29 cellular contexts compared by ENCODE assay signal in the genomic region with DNA sequence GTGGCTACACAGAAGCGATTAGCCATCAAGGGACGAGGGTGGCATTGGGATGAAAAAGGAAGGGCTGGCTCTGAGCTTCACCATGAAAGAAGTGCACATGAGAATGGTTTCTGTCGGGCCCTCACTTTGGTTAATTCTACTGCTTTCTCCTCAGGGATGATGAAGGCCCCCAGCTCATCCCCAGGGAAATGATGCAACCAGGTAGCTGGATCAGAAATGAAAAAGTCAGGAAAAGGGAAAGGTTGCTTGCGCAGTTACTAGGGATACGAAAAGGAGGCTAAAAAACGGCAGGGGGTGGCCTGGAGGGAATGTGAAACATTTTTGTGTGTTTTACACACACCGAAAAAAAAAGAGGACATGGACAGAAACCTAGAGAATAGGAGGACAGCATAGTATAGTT. TPM values are rescaled to one million over a fixed set of nuclear protein-coding genes. Genes with fewer than 3 reads are reported as not detected.
DNase-seq lines count a peak whose midpoint lies in the region; ATAC-seq and TF ChIP-seq lines count a peak whose summit lies in the region.
"Had no signal": no experiment of that assay in that cellular context is flagged by ENCODE, and none has a peak within 500 bp of the region (broad histone marks: within the 10 kb centered on the region; RNA-seq: fewer than 3 reads in every experiment).

No MANE protein-coding gene starts in this region.

- no peak for TF ChIP-seq CTCF in natural killer cell (IDR thresholded peaks at IDR 0.05)

- peak overlapping the region; percentile 38 for H3K27ac Mint-ChIP-seq in activated CD4-positive, alpha-beta memory T cell treated with anti-CD3 and anti-CD28 coated beads, Interleukin-2, amount 10 ng/mL, durations not matched to agents 7 days and 5 days
- no peak overlapping the region for H3K27ac Mint-ChIP-seq in activated CD4-positive, alpha-beta memory T cell treated with anti-CD3 and anti-CD28 coated beads for 36 hours
- no peak overlapping the region for H3K27ac Mint-ChIP-seq in CD4-positive, alpha-beta memory T cell
- H3K27ac Mint-ChIP-seq in T-cell (no peak overlapping the region), natural killer cell (no peak overlapping the region)
- H3K27ac Mint-ChIP-seq: memory B cell had no signal

- H3K9me3 Mint-ChIP-seq in activated CD4-positive, alpha-beta memory T cell treated with anti-CD3 and anti-CD28 coated beads, Interleukin-2, amount 10 ng/mL, durations not matched to agents 7 days and 5 days: no peaks in the 10 kb centered on the region
- no peaks in the 10 kb centered on the region for H3K9me3 Mint-ChIP-seq in activated CD4-positive, alpha-beta memory T cell treated with anti-CD3 and anti-CD28 coated beads for 36 hours
- H3K9me3 Mint-ChIP-seq in CD4-positive, alpha-beta memory T cell: no peaks in the 10 kb centered on the region
- H3K9me3 Mint-ChIP-seq in T-cell (no peaks in the 10 kb centered on the region), natural killer cell (no peaks in the 10 kb centered on the region)
- H3K9me3 Mint-ChIP-seq: memory B cell had no signal

- peaks cover 5% of the 10 kb centered on the region for H3K36me3 Mint-ChIP-seq in activated CD4-positive, alpha-beta memory T cell treated with anti-CD3 and anti-CD28 coated beads, Interleukin-2, amount 10 ng/mL, durations not matched to agents 7 days and 5 days (ENCODE audit: low read depth)
- H3K36me3 Mint-ChIP-seq in activated CD4-positive, alpha-beta memory T cell treated with anti-CD3 and anti-CD28 coated beads for 36 hours: peaks cover 6% of the 10 kb centered on the region
- H3K36me3 Mint-ChIP-seq in CD4-positive, alpha-beta memory T cell: peaks cover 0 to 4% of the 10 kb centered on the region in 2 donors
- H3K36me3 Mint-ChIP-seq in T-cell (no peaks in the 10 kb centered on the region), natural killer cell (no peaks in the 10 kb centered on the region)
- H3K36me3 Mint-ChIP-seq: memory B cell had no signal

- H3K27ac ChIP-seq in CD4-positive, alpha-beta memory T cell (ENCODE audit: low read depth, low read length): no peak overlapping the region
- H3K27ac ChIP-seq: gastroesophageal sphincter, prostate gland, suprapubic skin had no signal

- H3K4me1 ChIP-seq in CD4-positive, alpha-beta memory T cell (ENCODE audit: insufficient read depth, low read length): peaks cover 10% of the 10 kb centered on the region
- H3K4me1 ChIP-seq: BE2C, prostate gland had no signal

- H3K4me3 ChIP-seq in CD4-positive, alpha-beta memory T cell (ENCODE audit: low read length in 2 of 2): no peak overlapping the region
- H3K4me3 ChIP-seq: gastroesophageal sphincter, prostate gland, suprapubic skin had no signal

- H3K4me1 Mint-ChIP-seq in activated CD4-positive, alpha-beta memory T cell treated with anti-CD3 and anti-CD28 coated beads, Interleukin-2, amount 10 ng/mL, durations not matched to agents 7 days and 5 days: peaks cover 54% of the 10 kb centered on the region
- peaks cover 38% of the 10 kb centered on the region for H3K4me1 Mint-ChIP-seq in activated CD4-positive, alpha-beta memory T cell treated with anti-CD3 and anti-CD28 coated beads for 36 hours (ENCODE audit: low read depth)
- H3K4me1 Mint-ChIP-seq in CD4-positive, alpha-beta memory T cell: peaks cover 9 to 23% (median 13%) of the 10 kb centered on the region in 4 donors
- H3K4me1 Mint-ChIP-seq in T-cell: peaks cover 15 to 18% (median 18%) of the 10 kb centered on the region in 3 donors
- peaks cover 14 to 20% of the 10 kb centered on the region in 2 donors for H3K4me1 Mint-ChIP-seq in natural killer cell

- POLR2A ChIA-PET in activated CD4-positive, alpha-beta memory T cell treated with anti-CD3 and anti-CD28 coated beads, Interleukin-2, amount 10 ng/mL, durations not matched to agents 7 days and 5 days (lab: Charles Lee): interaction anchor here (3.8 to 5.5 kb wide), 2 partner anchors 81 to 173 kb away, joined by 42 to 85 read pairs; a partner anchor contains a TSS
- POLR2A ChIA-PET in activated CD4-positive, alpha-beta memory T cell treated with anti-CD3 and anti-CD28 coated beads for 36 hours (lab: Charles Lee): interaction anchor here (1.1 kb wide), 1 partner anchor 39 kb away, joined by 4 read pairs; no protein-coding TSS in a partner anchor
- POLR2A ChIA-PET in CD4-positive, alpha-beta memory T cell (lab: Charles Lee; ENCODE audit: partially characterized antibody): no interaction called here
- POLR2A ChIA-PET in T-cell (lab: Charles Lee): no interaction called here

- no peaks in the 10 kb centered on the region for H3K9me3 ChIP-seq in CD4-positive, alpha-beta memory T cell (ENCODE audit: control insufficient read depth in 1 of 2, low read length in 2 of 2)
- H3K9me3 ChIP-seq: BE2C, gastroesophageal sphincter, prostate gland, suprapubic skin had no signal

- H3K4me3 Mint-ChIP-seq in activated CD4-positive, alpha-beta memory T cell treated with anti-CD3 and anti-CD28 coated beads, Interleukin-2, amount 10 ng/mL, durations not matched to agents 7 days and 5 days: no peak overlapping the region
- H3K4me3 Mint-ChIP-seq in activated CD4-positive, alpha-beta memory T cell treated with anti-CD3 and anti-CD28 coated beads for 36 hours: no peak overlapping the region
- H3K4me3 Mint-ChIP-seq in CD4-positive, alpha-beta memory T cell: peak overlapping the region in 5 of 8 donors; percentile 1 to 66 (median 39)
- peak overlapping the region in 2 of 3 donors; percentile 14 to 27 for H3K4me3 Mint-ChIP-seq in T-cell
- H3K4me3 Mint-ChIP-seq in natural killer cell: peak overlapping the region; percentile 32

- ATAC-seq in T-cell (replicated peaks in 1 of 4) (no peak), natural killer cell (no peak), HG02970 (IDR thresholded peaks at IDR 0.05; ENCODE audit: low FRiP score, unreplicated experiment) (no peak)
- ATAC-seq: activated naive CD8-positive, alpha-beta T cell treated with anti-CD3 and anti-CD28 coated beads, Interleukin-2, amount 50 U/mL, for 24 hours; gastroesophageal sphincter; left colon; Panc1 had no signal

- H3K27me3 Mint-ChIP-seq in activated CD4-positive, alpha-beta memory T cell treated with anti-CD3 and anti-CD28 coated beads, Interleukin-2, amount 10 ng/mL, durations not matched to agents 7 days and 5 days: no peaks in the 10 kb centered on the region
- peaks cover 17% of the 10 kb centered on the region for H3K27me3 Mint-ChIP-seq in activated CD4-positive, alpha-beta memory T cell treated with anti-CD3 and anti-CD28 coated beads for 36 hours
- H3K27me3 Mint-ChIP-seq in CD4-positive, alpha-beta memory T cell: peaks cover 5 to 15% of the 10 kb centered on the region in 2 donors
- peaks cover 25 to 33% of the 10 kb centered on the region in 2 donors for H3K27me3 Mint-ChIP-seq in T-cell
- peaks cover 17 to 39% of the 10 kb centered on the region in 2 donors for H3K27me3 Mint-ChIP-seq in natural killer cell (ENCODE audit: low read depth in 2 of 2)

- H3K27me3 ChIP-seq in CD4-positive, alpha-beta memory T cell (ENCODE audit: insufficient read depth, low read length): no peaks in the 10 kb centered on the region

- DNase-seq in activated CD4-positive, alpha-beta memory T cell treated with anti-CD3 and anti-CD28 coated beads, Interleukin-2, amount 10 ng/mL, durations not matched to agents 7 days and 5 days: no peak
- no peak for DNase-seq in activated CD4-positive, alpha-beta memory T cell treated with anti-CD3 and anti-CD28 coated beads for 36 hours
- no peak for DNase-seq in CD4-positive, alpha-beta memory T cell
- DNase-seq in T-cell (no peak), natural killer cell (no peak), HUDEP-2 (lab: John Stamatoyannopoulos, UW; ENCODE audit: unreplicated experiment in 76 of 76) (no peak), NCI-H2107 (lab: John Stamatoyannopoulos, UW) (no peak)
- DNase-seq: activated CD4-positive, CD25-positive, alpha-beta regulatory T cell treated with anti-CD3 and anti-CD28 coated beads, Interleukin-2, amount 50 U/mL, for 72 hours; activated naive CD8-positive, alpha-beta T cell treated with anti-CD3 and anti-CD28 coated beads, Interleukin-2, amount 50 U/mL, for 24 hours; activated T-cell treated with anti-CD3 and anti-CD28 coated beads, Interleukin-2, amount 50 U/mL, for 48 hours; BE2C; Calu3; HCEC 1CT; hippocampal formation; Karpas-422; left colon; NCI-H2171 treated with DMSO at 0.1 percent for 48 hours; NCI-H524; SIG-M5; stimulated activated CD4-positive, alpha-beta T cell treated with anti-CD3 and anti-CD28 coated beads, Interleukin-15, amount 100 ng/mL, for 24 hours; stimulated activated naive CD4-positive, alpha-beta T cell had no signal

- intact Hi-C loops in activated CD4-positive, alpha-beta memory T cell treated with anti-CD3 and anti-CD28 coated beads for 36 hours (cut with micrococcal nuclease): loop anchor here (5.0 kb wide), 1 partner anchor 707 kb away; no protein-coding TSS in a partner anchor
- intact Hi-C loops in CD4-positive, alpha-beta memory T cell (cut with micrococcal nuclease): no loop called here
- intact Hi-C loops in natural killer cell (cut with micrococcal nuclease): loop anchor here (5.0 kb wide), 1 partner anchor 82 kb away; no protein-coding TSS in a partner anchor

- CTCF ChIA-PET in activated CD4-positive, alpha-beta memory T cell treated with anti-CD3 and anti-CD28 coated beads, Interleukin-2, amount 10 ng/mL, durations not matched to agents 7 days and 5 days (lab: Charles Lee): interaction anchor here (0.8 to 1.7 kb wide), 2 partner anchors 135 to 173 kb away, joined by 3 to 8 read pairs; no protein-coding TSS in a partner anchor
- CTCF ChIA-PET in activated CD4-positive, alpha-beta memory T cell treated with anti-CD3 and anti-CD28 coated beads for 36 hours (lab: Charles Lee): interaction anchor here (1.0 to 1.7 kb wide), 3 partner anchors 46 to 135 kb away, joined by 3 to 12 read pairs (median 4); no protein-coding TSS in a partner anchor
- CTCF ChIA-PET in CD4-positive, alpha-beta memory T cell (lab: Charles Lee; ENCODE audit: partially characterized antibody): interaction anchor here (1.7 to 5.2 kb wide), 2 partner anchors 11 to 135 kb away, joined by 6 to 44 read pairs; no protein-coding TSS in a partner anchor
- CTCF ChIA-PET in T-cell (lab: Charles Lee): interaction anchor here in 1 of 2 donors (0.5 kb wide), 1 partner anchor 601 kb away, joined by 5 read pairs; no protein-coding TSS in a partner anchor

- H3K36me3 ChIP-seq in CD4-positive, alpha-beta memory T cell (ENCODE audit: insufficient read depth, low read length): no peaks in the 10 kb centered on the region
- H3K36me3 ChIP-seq: BE2C, gastroesophageal sphincter, prostate gland, suprapubic skin had no signal

RNA-seq across cellular contexts. Expression of a gene that starts 1.4 kb away (rescaled TPM):
- total RNA-seq in activated CD4-positive, alpha-beta memory T cell treated with anti-CD3 and anti-CD28 coated beads, Interleukin-2, amount 10 ng/mL, durations not matched to agents 7 days and 5 days: 10 to 100 TPM; 29.5 to 30.3 TPM
- total RNA-seq in activated CD4-positive, alpha-beta memory T cell treated with anti-CD3 and anti-CD28 coated beads for 36 hours: 10 to 100 TPM; 22.5 to 24.3 TPM
- total RNA-seq in CD4-positive, alpha-beta memory T cell: under 1 TPM; 0.61 to 0.75 TPM
- under 1 TPM in 1 of 2 donors, not detected in 1; 0.93 TPM for polyA plus RNA-seq in CD4-positive, alpha-beta memory T cell
- total RNA-seq in T-cell: 1 to 10 TPM in 2 of 5 donors, under 1 TPM in 3; 0.56 to 1.1 (median 0.70) TPM
- 1 to 10 TPM in 1 of 3 donors, under 1 TPM in 2; 0.47 to 2.7 (median 0.50) TPM for total RNA-seq in natural killer cell
- total RNA-seq: chondrocyte, endothelial cell of umbilical vein had no signal
- polyA plus RNA-seq: endothelial cell of umbilical vein had no signal

Comparison
In these comparisons a context has a peak if more than half of its experiments do, and no peak if none do; other contexts are left out.
1. H3K4me3 Mint-ChIP-seq: peak in CD4-positive, alpha-beta memory T cell (5 of 8), T-cell (2 of 3) and natural killer cell (single experiment); none in activated CD4-positive, alpha-beta memory T cell treated with anti-CD3 and anti-CD28 coated beads, Interleukin-2, amount 10 ng/mL, durations not matched to agents 7 days and 5 days (single experiment) and activated CD4-positive, alpha-beta memory T cell treated with anti-CD3 and anti-CD28 coated beads for 36 hours (single experiment).
2. RNA of a gene that starts 1.4 kb away (total RNA-seq): 29.5 to 30.3 TPM in activated CD4-positive, alpha-beta memory T cell treated with anti-CD3 and anti-CD28 coated beads, Interleukin-2, amount 10 ng/mL, durations not matched to agents 7 days and 5 days and 22.5 to 24.3 TPM in activated CD4-positive, alpha-beta memory T cell treated with anti-CD3 and anti-CD28 coated beads for 36 hours; 0.61 to 0.75 TPM in CD4-positive, alpha-beta memory T cell, 0.56 to 1.1 TPM in T-cell and 0.47 to 2.7 TPM in natural killer cell; every median in the first group is over 4 times any median in the second.
3. POLR2A ChIA-PET loops: an anchor here in activated CD4-positive, alpha-beta memory T cell treated with anti-CD3 and anti-CD28 coated beads, Interleukin-2, amount 10 ng/mL, durations not matched to agents 7 days and 5 days (3.8 to 5.5 kb wide) and activated CD4-positive, alpha-beta memory T cell treated with anti-CD3 and anti-CD28 coated beads for 36 hours (1.1 kb wide); none called in CD4-positive, alpha-beta memory T cell and T-cell.